8 cellular contexts compared by ENCODE assay signal in the genomic region with DNA sequence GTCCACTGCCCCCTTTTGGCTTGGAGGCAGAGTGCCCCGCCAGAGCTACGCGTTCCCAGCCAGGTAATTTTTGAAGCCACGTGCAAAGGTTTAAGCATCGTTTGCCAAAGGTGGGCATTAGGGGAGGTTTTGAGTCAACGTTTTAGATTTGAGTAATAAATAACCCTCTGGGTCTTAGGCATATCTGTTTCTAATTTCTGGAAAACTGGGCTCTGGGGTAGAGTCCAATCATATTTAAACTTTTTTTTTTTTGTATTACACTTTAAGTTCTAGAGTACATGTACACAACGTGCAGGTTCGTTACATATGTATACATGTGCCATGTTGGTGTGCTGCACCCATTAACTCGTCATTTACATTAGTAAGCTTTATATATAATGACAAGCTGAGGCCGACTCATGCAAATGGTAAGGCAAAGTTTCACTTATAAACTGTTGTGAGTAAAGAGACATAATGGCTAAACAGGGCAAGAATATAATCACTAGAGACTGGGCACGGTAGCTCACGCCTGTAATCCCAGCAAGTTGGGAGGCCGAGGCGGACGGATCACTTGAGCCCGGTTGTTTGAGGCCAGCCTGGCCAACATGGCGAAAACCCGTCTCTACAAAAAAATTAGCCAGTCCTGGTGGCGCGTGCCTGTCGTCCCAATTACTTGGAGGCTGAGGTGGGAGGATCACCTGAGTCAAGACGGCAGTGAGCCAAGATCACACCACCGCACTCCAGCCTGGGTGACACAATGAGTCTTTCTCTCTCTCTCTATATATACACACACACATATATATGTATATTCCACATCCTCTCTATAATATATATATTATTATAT. TPM values are rescaled to one million over a fixed set of nuclear protein-coding genes. Genes with fewer than 3 reads are reported as not detected.
DNase-seq lines count a peak whose midpoint lies in the region; ATAC-seq and TF ChIP-seq lines count a peak whose summit lies in the region.

No MANE protein-coding gene starts in this region.

- TF ChIP-seq POLR2A in Peyer's patch (IDR thresholded peaks at IDR 0.05) (no peak), esophagus muscularis mucosa (IDR thresholded peaks at IDR 0.05; ENCODE audit: low read depth) (no peak)

- intact Hi-C loops in esophagus muscularis mucosa (cut with DNase I) (loop anchor here (2.0 kb wide), 1 partner anchor 43 kb away; no protein-coding TSS in a partner anchor), sciatic nerve (cut with DNase I) (no loop called here)

- H3K27ac ChIP-seq in Peyer's patch (peak overlapping the region in 3 of 4 donors; percentile 60 to 90 (median 86)), esophagus muscularis mucosa (replicated peaks in 1 of 4) (peak overlapping the region; percentile 91 to 97 (median 94))

- H3K4me3 ChIP-seq in Peyer's patch (peak overlapping the region; percentile 55 to 98 (median 91)), esophagus muscularis mucosa (peak overlapping the region; percentile 76 to 96 (median 92))

- H3K27me3 ChIP-seq in Peyer's patch (no peaks in the 10 kb centered on the region), esophagus muscularis mucosa (no peaks in the 10 kb centered on the region)

- peak; percentile 85 for TF ChIP-seq CTCF in GM12873 (IDR thresholded peaks at IDR 0.05; ENCODE audit: insufficient read depth, low read depth, low read length, missing control alignments)
- peak in 5 of 6 experiments; percentile 69 to 83 (median 74) for TF ChIP-seq CTCF in Peyer's patch (IDR thresholded peaks at IDR 0.05)
- peak; percentile 81 to 87 (median 86) for TF ChIP-seq CTCF in esophagus muscularis mucosa (IDR thresholded peaks at IDR 0.05)

- peak; percentile 13 for ATAC-seq in sciatic nerve
- ATAC-seq in HG03342 (IDR thresholded peaks at IDR 0.05; ENCODE audit: unreplicated experiment) = no peak

- DNase-seq in Peyer's patch (no peak), esophagus muscularis mucosa (ENCODE audit: extremely low spot score) (no peak), sciatic nerve (ENCODE audit: low spot score) (no peak), SHP77 (lab: John Stamatoyannopoulos, UW) (no peak), COLO829 (ENCODE audit: low spot score) (no peak)
- DNase-seq in stimulated activated naive CD4-positive, alpha-beta T cell (lab: John Stamatoyannopoulos, UW) = no peak

- H3K36me3 ChIP-seq in Peyer's patch (no peaks in the 10 kb centered on the region), esophagus muscularis mucosa (no peaks in the 10 kb centered on the region)

- no peak for TF ChIP-seq EP300 in esophagus muscularis mucosa (IDR thresholded peaks at IDR 0.05)

- H3K4me1 ChIP-seq in Peyer's patch (peaks cover 0 to 8% (median 0%) of the 10 kb centered on the region in 4 donors), esophagus muscularis mucosa (peaks cover 11 to 55% (median 41%) of the 10 kb centered on the region in 4 donors)

- H3K9me3 ChIP-seq in Peyer's patch (no peaks in the 10 kb centered on the region), esophagus muscularis mucosa (no peaks in the 10 kb centered on the region)

- 61% methylated on average over 23 of the region's 23 CpGs for WGBS in esophagus muscularis mucosa

RNA-seq across cellular contexts. Expression of gene NR2C1, which starts 0.5 kb away (rescaled TPM):
- total RNA-seq in Peyer's patch (100 to 1,000 TPM in 1 of 4 donors, 10 to 100 TPM in 3; 35.2 to 202 (median 52.5) TPM), esophagus muscularis mucosa (10 to 100 TPM; 31.5 to 57.3 (median 40.4) TPM), sciatic nerve (49.2 TPM)
